ENCODE assay signal across 25 cellular contexts in genomic region chr4:86737244-86737643, GRCh38.
DNase-seq lines count a peak whose midpoint lies in the region; ATAC-seq and TF ChIP-seq lines count a peak whose summit lies in the region.
"Had no signal": no experiment of that assay in that cellular context is flagged by ENCODE, and none has a peak within 500 bp of the region (broad histone marks: within the 10 kb centered on the region; RNA-seq: fewer than 3 reads in every experiment).

No MANE protein-coding gene starts in this region.

- TF ChIP-seq EP300 in sigmoid colon (IDR thresholded peaks at IDR 0.05): no peak

- intact Hi-C loops in left colon (cut with DNase I, micrococcal nuclease) (no loop called here), sigmoid colon (cut with DNase I) (no loop called here), head of caudate nucleus (cut with DNase I) (no loop called here)

- no peaks in the 10 kb centered on the region for H3K4me1 Mint-ChIP-seq in chondrocyte (ENCODE audit: low read depth)
- H3K4me1 Mint-ChIP-seq: CD14-positive monocyte; CD4-positive, CD25-positive, alpha-beta regulatory T cell had no signal

- H3K79me2 ChIP-seq in smooth muscle cell (ENCODE audit: low read depth): no peaks in the 10 kb centered on the region

- H3K9me3 ChIP-seq in smooth muscle cell (replicated peaks; ENCODE audit: low read depth): no peaks in the 10 kb centered on the region
- no peaks in the 10 kb centered on the region for H3K9me3 ChIP-seq in sigmoid colon
- H3K9me3 ChIP-seq: BE2C had no signal

- TF ChIP-seq CTCF in chondrocyte (IDR thresholded peaks at IDR 0.05) (peak; percentile 15), retinal pigment epithelial cell (conservative IDR thresholded peaks at IDR 0.05; ENCODE audit: low read depth, low read length) (no peak), smooth muscle cell (IDR thresholded peaks at IDR 0.05; ENCODE audit: borderline replicate concordance, insufficient read depth, poor library complexity, severe bottlenecking) (no peak), sigmoid colon (IDR thresholded peaks at IDR 0.05) (no peak)

- no peak overlapping the region for H2AFZ ChIP-seq in smooth muscle cell (ENCODE audit: low read depth)

- H4K20me1 ChIP-seq in smooth muscle cell (ENCODE audit: low read depth): no peaks in the 10 kb centered on the region
- H4K20me1 ChIP-seq: BLaER1 had no signal

- no peaks in the 10 kb centered on the region for H3F3A ChIP-seq in smooth muscle cell (ENCODE audit: low read depth)

- no peak for TF ChIP-seq POLR2A in sigmoid colon (IDR thresholded peaks at IDR 0.05)

- H3K27me3 Mint-ChIP-seq in chondrocyte (ENCODE audit: low read depth): no peaks in the 10 kb centered on the region

- ATAC-seq in left colon: peak; percentile 91
- ATAC-seq: CD8-positive, alpha-beta T cell; GM12878 had no signal

- no peaks in the 10 kb centered on the region for H3K4me1 ChIP-seq in smooth muscle cell (ENCODE audit: low read depth)
- no peaks in the 10 kb centered on the region for H3K4me1 ChIP-seq in sigmoid colon
- H3K4me1 ChIP-seq: BE2C, BLaER1 had no signal

- H3K27ac ChIP-seq in smooth muscle cell (ENCODE audit: low read depth) (no peak overlapping the region), sigmoid colon (no peak overlapping the region)
- H3K27ac ChIP-seq: BLaER1 had no signal

- H3K27me3 ChIP-seq in smooth muscle cell (ENCODE audit: low read depth) (no peaks in the 10 kb centered on the region), sigmoid colon (no peaks in the 10 kb centered on the region)
- H3K27me3 ChIP-seq: BE2C, BLaER1 had no signal

- 100% methylated on average over 1 of the region's 1 CpG for WGBS in smooth muscle cell (ENCODE audit: low lambda C conversion rate)
- 12 to 68% methylated on average over 1 of the region's 1 CpG for WGBS in sigmoid colon, 2 donors

- peaks cover 35% of the 10 kb centered on the region for H3K36me3 Mint-ChIP-seq in chondrocyte (ENCODE audit: low read depth)
- H3K36me3 Mint-ChIP-seq: CD14-positive monocyte; CD4-positive, CD25-positive, alpha-beta regulatory T cell; CD8-positive, alpha-beta T cell had no signal

- H3K36me3 ChIP-seq in smooth muscle cell (ENCODE audit: low read depth) (peaks cover 30% of the 10 kb centered on the region), sigmoid colon (peaks cover 0 to 16% (median 0%) of the 10 kb centered on the region in 4 donors)

- H3K4me3 Mint-ChIP-seq in chondrocyte (ENCODE audit: unreplicated experiment): no peak overlapping the region
- H3K4me3 Mint-ChIP-seq: CD14-positive monocyte; CD4-positive, CD25-positive, alpha-beta regulatory T cell; CD8-positive, alpha-beta T cell had no signal

- H3K4me3 ChIP-seq in retinal pigment epithelial cell (ENCODE audit: low read length): no peak overlapping the region
- no peak overlapping the region for H3K4me3 ChIP-seq in smooth muscle cell
- no peak overlapping the region for H3K4me3 ChIP-seq in sigmoid colon
- H3K4me3 ChIP-seq: BLaER1, GM12878 had no signal

- in situ Hi-C loops in SK-MEL-5 (cut with HindIII; ENCODE audit: low pct_unique_long_range_greater_than_20kb, low sequenced_read_pairs): no loop called here

- DNase-seq in SK-MEL-5 (ENCODE audit: low read depth, low spot score) (peak; percentile 34), chondrocyte (ENCODE audit: low spot score) (no peak), left colon (no peak), retinal pigment epithelial cell (ENCODE audit: low read depth) (peak; percentile 2), smooth muscle cell (lab: John Stamatoyannopoulos, UW; ENCODE audit: unreplicated experiment) (no peak), SHP77 (lab: John Stamatoyannopoulos, UW) (no peak), sigmoid colon (no peak), head of caudate nucleus (no peak)
- DNase-seq: 8988T; ACHN; BE2C; C1 segment of cervical spinal cord; CD4-positive, CD25-positive, alpha-beta regulatory T cell; CD8-positive, alpha-beta T cell; COR-L47; DMS 273 treated with DMSO at 0.1 percent for 48 hours; DMS153; DMS53; DMS79; DND-41; EL; GDM1 had no signal

- no peak overlapping the region for H3K4me2 ChIP-seq in smooth muscle cell
- H3K4me2 ChIP-seq: BLaER1 had no signal

- H3K9ac ChIP-seq in smooth muscle cell (ENCODE audit: low read depth): no peak overlapping the region
- H3K9ac ChIP-seq: BLaER1 had no signal

- peaks cover 4% of the 10 kb centered on the region for H3K9me3 Mint-ChIP-seq in chondrocyte (ENCODE audit: low read depth)

- H3K27ac Mint-ChIP-seq in chondrocyte (ENCODE audit: unreplicated experiment): no peak overlapping the region
- H3K27ac Mint-ChIP-seq: CD14-positive monocyte; CD4-positive, CD25-positive, alpha-beta regulatory T cell; CD8-positive, alpha-beta T cell had no signal

Comparison
In these comparisons a context has a peak if more than half of its experiments do, and no peak if none do; other contexts are left out.
1. DNase-seq: peak in SK-MEL-5 (single experiment) and retinal pigment epithelial cell (single experiment); none in chondrocyte (single experiment), left colon (0 of 2), smooth muscle cell (single experiment), SHP77 (0 of 2), sigmoid colon (single experiment) and head of caudate nucleus (0 of 42).